18 cellular contexts compared by ENCODE assay signal in genomic region chr5:107546084-107546483, GRCh38.
DNase-seq lines count a peak whose midpoint lies in the region; ATAC-seq and TF ChIP-seq lines count a peak whose summit lies in the region.
"Had no signal": no experiment of that assay in that cellular context is flagged by ENCODE, and none has a peak within 500 bp of the region (broad histone marks: within the 10 kb centered on the region; RNA-seq: fewer than 3 reads in every experiment).

No MANE protein-coding gene starts in this region.

- TF ChIP-seq CTCF in left ventricle myocardium inferior (IDR thresholded peaks at IDR 0.05; ENCODE audit: borderline replicate concordance): no peak
- no peak for TF ChIP-seq CTCF in heart left ventricle (IDR thresholded peaks at IDR 0.05)
- TF ChIP-seq CTCF in esophagus muscularis mucosa (IDR thresholded peaks at IDR 0.05): no peak
- TF ChIP-seq CTCF in GM20000 (IDR thresholded peaks at IDR 0.05; ENCODE audit: extremely low read depth, missing control alignments): no peak

- no peaks in the 10 kb centered on the region for H3K36me3 Mint-ChIP-seq in activated CD4-positive, alpha-beta memory T cell treated with anti-CD3 and anti-CD28 coated beads for 36 hours
- H3K36me3 Mint-ChIP-seq: CD4-positive, alpha-beta memory T cell had no signal

- ATAC-seq in heart left ventricle: no peak

- H3K27me3 ChIP-seq in left ventricle myocardium inferior (ENCODE audit: low read depth) (no peaks in the 10 kb centered on the region), heart left ventricle (no peaks in the 10 kb centered on the region), esophagus muscularis mucosa (no peaks in the 10 kb centered on the region)

- CTCF ChIA-PET in activated CD4-positive, alpha-beta memory T cell treated with anti-CD3 and anti-CD28 coated beads for 36 hours (lab: Charles Lee): no interaction called here

- no peak overlapping the region for H3K27ac Mint-ChIP-seq in activated CD4-positive, alpha-beta memory T cell treated with anti-CD3 and anti-CD28 coated beads for 36 hours
- H3K27ac Mint-ChIP-seq: CD4-positive, alpha-beta memory T cell; HFFc6 had no signal

- H3K9me3 ChIP-seq in left ventricle myocardium inferior (replicated peaks) (no peaks in the 10 kb centered on the region), heart left ventricle (no peaks in the 10 kb centered on the region), esophagus muscularis mucosa (no peaks in the 10 kb centered on the region)
- H3K9me3 ChIP-seq: HAP-1 had no signal

- H3K27me3 Mint-ChIP-seq in activated CD4-positive, alpha-beta memory T cell treated with anti-CD3 and anti-CD28 coated beads for 36 hours: no peaks in the 10 kb centered on the region
- H3K27me3 Mint-ChIP-seq: CD4-positive, alpha-beta memory T cell had no signal

- TF ChIP-seq POLR2A in heart left ventricle (IDR thresholded peaks at IDR 0.05) (no peak), esophagus muscularis mucosa (IDR thresholded peaks at IDR 0.05; ENCODE audit: low read depth) (no peak)

- DNase-seq in left ventricle myocardium inferior (no peak), heart left ventricle (no peak), SK-N-DZ (ENCODE audit: low spot score) (peak; percentile 77), esophagus muscularis mucosa (ENCODE audit: extremely low spot score) (peak; percentile 47), GM20000 (ENCODE audit: low spot score) (no peak), cerebellar cortex (ENCODE audit: low spot score) (no peak)
- no peak for DNase-seq in activated CD4-positive, alpha-beta memory T cell treated with anti-CD3 and anti-CD28 coated beads for 36 hours
- DNase-seq: 8988T; C1 segment of cervical spinal cord; Calu3; CD4-positive, alpha-beta memory T cell; COR-L47; DMS53; DMS79 treated with DMSO at 0.1 percent for 48 hours; GF-D8; GOT3; HFFc6 had no signal

- no peak overlapping the region for H3K4me3 Mint-ChIP-seq in activated CD4-positive, alpha-beta memory T cell treated with anti-CD3 and anti-CD28 coated beads for 36 hours
- H3K4me3 Mint-ChIP-seq: CD4-positive, alpha-beta memory T cell; HFFc6 had no signal

- H3K9me3 Mint-ChIP-seq in activated CD4-positive, alpha-beta memory T cell treated with anti-CD3 and anti-CD28 coated beads for 36 hours: no peaks in the 10 kb centered on the region
- H3K9me3 Mint-ChIP-seq: CD4-positive, alpha-beta memory T cell; HFFc6 had no signal

- H3K36me3 ChIP-seq in left ventricle myocardium inferior (no peaks in the 10 kb centered on the region), heart left ventricle (no peaks in the 10 kb centered on the region), esophagus muscularis mucosa (no peaks in the 10 kb centered on the region)
- H3K36me3 ChIP-seq: HAP-1 had no signal

- intact Hi-C loops in left ventricle myocardium inferior (cut with micrococcal nuclease) (no loop called here), heart left ventricle (cut with DNase I) (loop anchor here in 2 of 10 donors (10.0 kb wide), 2 partner anchors 141 to 161 kb away; no protein-coding TSS in a partner anchor), esophagus muscularis mucosa (cut with DNase I) (no loop called here)
- intact Hi-C loops in activated CD4-positive, alpha-beta memory T cell treated with anti-CD3 and anti-CD28 coated beads for 36 hours (cut with micrococcal nuclease): no loop called here

- 93 to 96% (median 94%) methylated on average over 5 of the region's 5 CpGs for WGBS in heart left ventricle, 4 donors
- WGBS in esophagus muscularis mucosa: 96% methylated on average over 5 of the region's 5 CpGs

- H3K4me3 ChIP-seq in left ventricle myocardium inferior (no peak overlapping the region), heart left ventricle (no peak overlapping the region), esophagus muscularis mucosa (no peak overlapping the region)
- H3K4me3 ChIP-seq: HAP-1 had no signal

- H3K4me1 ChIP-seq in left ventricle myocardium inferior (peaks cover 66% of the 10 kb centered on the region), heart left ventricle (peaks cover 0 to 50% (median 6%) of the 10 kb centered on the region in 12 donors), esophagus muscularis mucosa (peaks cover 21 to 44% (median 33%) of the 10 kb centered on the region in 4 donors)

- peak overlapping the region; percentile 46 for H3K27ac ChIP-seq in left ventricle myocardium inferior (replicated peaks)
- peak overlapping the region in 3 of 12 donors; percentile 35 to 60 (median 44) for H3K27ac ChIP-seq in heart left ventricle
- peak overlapping the region in 1 of 4 donors; percentile 38 for H3K27ac ChIP-seq in esophagus muscularis mucosa (replicated peaks in 1 of 4)

- POLR2A ChIA-PET in activated CD4-positive, alpha-beta memory T cell treated with anti-CD3 and anti-CD28 coated beads for 36 hours (lab: Charles Lee): no interaction called here

- TF ChIP-seq EP300 in esophagus muscularis mucosa (IDR thresholded peaks at IDR 0.05): no peak

- no peaks in the 10 kb centered on the region for H3K4me1 Mint-ChIP-seq in activated CD4-positive, alpha-beta memory T cell treated with anti-CD3 and anti-CD28 coated beads for 36 hours (ENCODE audit: low read depth)
- H3K4me1 Mint-ChIP-seq: CD4-positive, alpha-beta memory T cell had no signal

Comparison
In these comparisons a context has a peak if more than half of its experiments do, and no peak if none do; other contexts are left out.
1. DNase-seq: peak in SK-N-DZ (single experiment) and esophagus muscularis mucosa (single experiment); none in left ventricle myocardium inferior (single experiment), heart left ventricle (0 of 5), GM20000 (single experiment), cerebellar cortex (single experiment) and activated CD4-positive, alpha-beta memory T cell treated with anti-CD3 and anti-CD28 coated beads for 36 hours (single experiment).